ENCODE assay signal across 21 cellular contexts in genomic region chr12:93104535-93104934, GRCh38.
DNase-seq lines count a peak whose midpoint lies in the region; ATAC-seq, FAIRE-seq and TF ChIP-seq lines count a peak whose summit lies in the region.
"Had no signal": no experiment of that assay in that cellular context is flagged by ENCODE, and none has a peak within 500 bp of the region (broad histone marks: within the 10 kb centered on the region; RNA-seq: fewer than 3 reads in every experiment).

No MANE protein-coding gene starts in this region.

- no peaks in the 10 kb centered on the region for H3K36me3 ChIP-seq in K562 (ENCODE audit: control insufficient read depth, insufficient read depth, low read length)
- no peaks in the 10 kb centered on the region for H3K36me3 ChIP-seq in gastroesophageal sphincter
- H3K36me3 ChIP-seq: BE2C, BLaER1 had no signal

- no peak overlapping the region for H3K27ac Mint-ChIP-seq in T-cell
- H3K27ac Mint-ChIP-seq: CD14-positive monocyte; CD4-positive, alpha-beta memory T cell; CD4-positive, CD25-positive, alpha-beta regulatory T cell; CD8-positive, alpha-beta memory T cell had no signal

- no peaks in the 10 kb centered on the region for H3K27me3 Mint-ChIP-seq in T-cell
- H3K27me3 Mint-ChIP-seq: CD4-positive, alpha-beta memory T cell; CD8-positive, alpha-beta memory T cell had no signal

- DNase-seq in K562 (ENCODE audit: extremely low read depth in 1 of 4, low spot score in 3 of 4) (no peak), T-cell (no peak), D721Med (ENCODE audit: insufficient read length, low spot score) (no peak), NCI-H345 (lab: John Stamatoyannopoulos, UW) (no peak)
- DNase-seq: 8988T; ACHN; BE2C; C1 segment of cervical spinal cord; CD4-positive, alpha-beta memory T cell; CD4-positive, CD25-positive, alpha-beta regulatory T cell; CD8-positive, alpha-beta memory T cell; COR-L47; DMS79 treated with DMSO at 0.1 percent for 48 hours; GF-D8 had no signal

- no peaks in the 10 kb centered on the region for H3K9me1 ChIP-seq in K562 (ENCODE audit: control insufficient read depth, insufficient read depth, low read length)

- intact Hi-C loops in K562 (cut with micrococcal nuclease): no loop called here

- no peak for ATAC-seq in K562
- no peak for ATAC-seq in gastroesophageal sphincter
- no peak for ATAC-seq in T-cell (replicated peaks in 1 of 4)

- 20% methylated on average over 1 of the region's 1 CpG for WGBS in K562 (ENCODE audit: insufficient coverage, low coverage, missing lambda C conversion rate)
- 75 to 100% methylated on average over 1 of the region's 1 CpG for WGBS in gastroesophageal sphincter (ENCODE audit: low coverage in 1 of 2), 2 donors

- TF ChIP-seq RAD21 in K562 (CRISPR knock-in tag; conservative IDR thresholded peaks at IDR 0.05 in 1 of 2, IDR thresholded peaks at IDR 0.05 in 1 of 2): no peak

- in situ Hi-C loops in K562 (cut with MboI): no loop called here

- H4K20me1 ChIP-seq in K562 (replicated peaks; ENCODE audit: control insufficient read depth, insufficient read depth, low read length): no peaks in the 10 kb centered on the region
- H4K20me1 ChIP-seq: BLaER1 had no signal

- POLR2A ChIA-PET in K562 (lab: Yijun Ruan, JAX): interaction anchor here (0.6 to 1.6 kb wide), 4 partner anchors 12 to 209 kb away, joined by 3 to 4 read pairs (median 3); no protein-coding TSS in a partner anchor
- POLR2A ChIA-PET in T-cell (lab: Charles Lee): no interaction called here

- H3K9ac ChIP-seq in K562 (ENCODE audit: insufficient read depth in 1 of 2, low read depth in 2 of 2, low read length in 2 of 2): no peak overlapping the region
- H3K9ac ChIP-seq: BLaER1 had no signal

- H3K79me2 ChIP-seq in K562 (ENCODE audit: control insufficient read depth, insufficient read depth, low read length): no peaks in the 10 kb centered on the region

- TF ChIP-seq POLR2A in K562 (conservative IDR thresholded peaks at IDR 0.05): no peak
- no peak for TF ChIP-seq POLR2A in gastroesophageal sphincter (IDR thresholded peaks at IDR 0.05)

- no peaks in the 10 kb centered on the region for H3K9me3 Mint-ChIP-seq in T-cell
- H3K9me3 Mint-ChIP-seq: CD4-positive, alpha-beta memory T cell; CD8-positive, alpha-beta memory T cell had no signal

- FAIRE-seq in K562 (lab: Jason Lieb, UNC) (no peak), D721Med (lab: Jason Lieb, UNC) (no peak)
- FAIRE-seq: A204.1, G401.6, GM12892, GM18507 had no signal

- TF ChIP-seq EP300 in K562 (IDR thresholded peaks at IDR 0.05; ENCODE audit: low read length) (no peak), gastroesophageal sphincter (IDR thresholded peaks at IDR 0.05) (no peak)

- H3K4me1 Mint-ChIP-seq in T-cell: no peaks in the 10 kb centered on the region
- H3K4me1 Mint-ChIP-seq: CD14-positive monocyte; CD4-positive, CD25-positive, alpha-beta regulatory T cell had no signal

- H3K36me3 Mint-ChIP-seq in T-cell: no peaks in the 10 kb centered on the region
- H3K36me3 Mint-ChIP-seq: CD14-positive monocyte; CD4-positive, alpha-beta memory T cell; CD4-positive, CD25-positive, alpha-beta regulatory T cell; CD8-positive, alpha-beta memory T cell had no signal

- no peak overlapping the region for H2AFZ ChIP-seq in K562 (ENCODE audit: low read depth, low read length)

- H3K4me2 ChIP-seq in K562 (ENCODE audit: insufficient read depth, low read length): no peak overlapping the region
- H3K4me2 ChIP-seq: BLaER1 had no signal

- no TSS peak for BruUV-seq in K562 (replicated peaks; lab: Mats Ljungman, UMichigan)

- H3K9me3 ChIP-seq in K562 (replicated peaks; ENCODE audit: control insufficient read depth, insufficient read depth, low read depth, low read length): no peaks in the 10 kb centered on the region
- no peaks in the 10 kb centered on the region for H3K9me3 ChIP-seq in gastroesophageal sphincter
- H3K9me3 ChIP-seq: BE2C, BLaER1 had no signal

- H3K4me3 ChIP-seq in K562 (no peak overlapping the region), gastroesophageal sphincter (no peak overlapping the region)
- H3K4me3 ChIP-seq: BLaER1 had no signal

- CTCF ChIA-PET in K562 (lab: Yijun Ruan, JAX; ENCODE audit: low intra/inter-chr PET ratio): no interaction called here
- CTCF ChIA-PET in T-cell (lab: Charles Lee): interaction anchor here (0.5 to 1.3 kb wide), 3 partner anchors 293 to 332 kb away, joined by 3 to 4 read pairs (median 3); no protein-coding TSS in a partner anchor

- no peak overlapping the region for H3K4me3 Mint-ChIP-seq in T-cell
- H3K4me3 Mint-ChIP-seq: CD14-positive monocyte; CD4-positive, alpha-beta memory T cell; CD4-positive, CD25-positive, alpha-beta regulatory T cell; CD8-positive, alpha-beta memory T cell had no signal

- no peaks in the 10 kb centered on the region; a peak in 1 of 5 replicates for H3K4me1 ChIP-seq in K562 (replicated peaks in 1 of 2; ENCODE audit: control insufficient read depth in 2 of 2, insufficient read depth in 2 of 2, low read length in 2 of 2)
- peaks cover 8 to 75% (median 23%) of the 10 kb centered on the region in 3 donors for H3K4me1 ChIP-seq in gastroesophageal sphincter
- H3K4me1 ChIP-seq: BLaER1 had no signal

- TF ChIP-seq CTCF in K562 (IDR thresholded peaks at IDR 0.05 in 2 of 3, conservative IDR thresholded peaks at IDR 0.05 in 1 of 3; ENCODE audit: insufficient read depth in 2 of 3, low read depth in 1 of 3, low read length in 3 of 3) (no peak), gastroesophageal sphincter (IDR thresholded peaks at IDR 0.05) (no peak), D721Med (IDR thresholded peaks at IDR 0.05; ENCODE audit: insufficient read depth, missing control alignments) (no peak)

- H3K27me3 ChIP-seq in K562 (ENCODE audit: control insufficient read depth in 2 of 2, insufficient read depth in 2 of 2, low read length in 2 of 2) (no peaks in the 10 kb centered on the region), gastroesophageal sphincter (no peaks in the 10 kb centered on the region)
- H3K27me3 ChIP-seq: BE2C, BLaER1 had no signal

- H3K27ac ChIP-seq in K562 (ENCODE audit: extremely low read depth, low read depth, low read length) (no peak overlapping the region), gastroesophageal sphincter (peak overlapping the region; percentile 48 to 92 (median 82))
- H3K27ac ChIP-seq: BLaER1 had no signal

TF ChIP-seq in K562, 482 proteins besides CTCF, POLR2A, EP300 and RAD21:
- TF ChIP-seq HDAC8 (tag; IDR thresholded peaks at IDR 0.05) (no peak), KDM2B (CRISPR knock-in tag; IDR thresholded peaks at IDR 0.05) (no peak), ESRRB (CRISPR knock-in tag; IDR thresholded peaks at IDR 0.05; ENCODE audit: borderline replicate concordance) (no peak), KLF13 (tag; IDR thresholded peaks at IDR 0.05; ENCODE audit: borderline replicate concordance, low read depth) (no peak), ZNF24 (IDR thresholded peaks at IDR 0.05) (peak; percentile 81; the same call in 1 of the 2 replicates), ZNF644 (tag; IDR thresholded peaks at IDR 0.05; ENCODE audit: low read depth) (no peak), ZNF316 (IDR thresholded peaks at IDR 0.05) (peak; percentile 46), KLF6 (CRISPR knock-in tag; IDR thresholded peaks at IDR 0.05; ENCODE audit: borderline replicate concordance) (no peak)
- TF ChIP-seq, protein P1, sequence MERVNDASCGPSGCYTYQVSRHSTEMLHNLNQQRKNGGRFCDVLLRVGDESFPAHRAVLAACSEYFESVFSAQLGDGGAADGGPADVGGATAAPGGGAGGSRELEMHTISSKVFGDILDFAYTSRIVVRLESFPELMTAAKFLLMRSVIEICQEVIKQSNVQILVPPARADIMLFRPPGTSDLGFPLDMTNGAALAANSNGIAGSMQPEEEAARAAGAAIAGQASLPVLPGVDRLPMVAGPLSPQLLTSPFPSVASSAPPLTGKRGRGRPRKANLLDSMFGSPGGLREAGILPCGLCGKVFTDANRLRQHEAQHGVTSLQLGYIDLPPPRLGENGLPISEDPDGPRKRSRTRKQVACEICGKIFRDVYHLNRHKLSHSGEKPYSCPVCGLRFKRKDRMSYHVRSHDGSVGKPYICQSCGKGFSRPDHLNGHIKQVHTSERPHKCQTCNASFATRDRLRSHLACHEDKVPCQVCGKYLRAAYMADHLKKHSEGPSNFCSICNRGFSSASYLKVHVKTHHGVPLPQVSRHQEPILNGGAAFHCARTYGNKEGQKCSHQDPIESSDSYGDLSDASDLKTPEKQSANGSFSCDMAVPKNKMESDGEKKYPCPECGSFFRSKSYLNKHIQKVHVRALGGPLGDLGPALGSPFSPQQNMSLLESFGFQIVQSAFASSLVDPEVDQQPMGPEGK (CRISPR knock-in tag; IDR thresholded peaks at IDR 0.05; ENCODE audit: borderline replicate concordance): no peak
- TF ChIP-seq, protein P2, sequence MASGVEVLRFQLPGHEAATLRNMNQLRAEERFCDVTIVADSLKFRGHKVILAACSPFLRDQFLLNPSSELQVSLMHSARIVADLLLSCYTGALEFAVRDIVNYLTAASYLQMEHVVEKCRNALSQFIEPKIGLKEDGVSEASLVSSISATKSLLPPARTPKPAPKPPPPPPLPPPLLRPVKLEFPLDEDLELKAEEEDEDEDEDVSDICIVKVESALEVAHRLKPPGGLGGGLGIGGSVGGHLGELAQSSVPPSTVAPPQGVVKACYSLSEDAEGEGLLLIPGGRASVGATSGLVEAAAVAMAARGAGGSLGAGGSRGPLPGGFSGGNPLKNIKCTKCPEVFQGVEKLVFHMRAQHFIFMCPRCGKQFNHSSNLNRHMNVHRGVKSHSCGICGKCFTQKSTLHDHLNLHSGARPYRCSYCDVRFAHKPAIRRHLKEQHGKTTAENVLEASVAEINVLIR (CRISPR knock-in tag; IDR thresholded peaks at IDR 0.05): no peak
